Comparison of ENCODE assay signal across 25 cellular contexts in genomic region chr19:49824662-49825061, GRCh38.
"Had no signal": no experiment of that assay in that cellular context is flagged by ENCODE, and none has a peak within 500 bp of the region (broad histone marks: within the 10 kb centered on the region; RNA-seq: fewer than 3 reads in every experiment).

No MANE protein-coding gene starts in this region.

- DNase-seq: hypothalamus; islet precursor cell; left ventricle myocardium inferior; mesenchymal stem cell; naive thymus-derived CD8-positive, alpha-beta T cell; nucleus accumbens; psoas muscle; right lobe of liver; stimulated activated CD4-positive, alpha-beta T cell treated with anti-CD3 and anti-CD28 coated beads, Interleukin-1b, Interleukin-23, amount 100 ng/mL, for 48 hours; stimulated activated CD4-positive, alpha-beta T cell treated with anti-CD3 and anti-CD28 coated beads, Interleukin-2, amount 100 ng/mL, for 48 hours; stimulated activated CD4-positive, alpha-beta T cell treated with anti-CD3 and anti-CD28 coated beads, Interleukin-4, amount 100 ng/mL, for 4 hours; stimulated activated CD8-positive, alpha-beta memory T cell treated with anti-CD3 and anti-CD28 coated beads, Interleukin-4, amount 100 ng/mL, for 48 hours; stimulated activated naive B cell treated with anti-CD40 and anti-IgM and Interleukin-4, amounts not matched to agents 10 μg/mL and 1 μg/mL and 100 μg/mL, for 72 hours; stimulated activated naive CD8-positive, alpha-beta T cell treated with anti-CD3 and anti-CD28 coated beads, Interleukin-15, Interleukin-2, amounts not matched to agents 100 U/mL and 50 U/mL, for 24 hours; stomach; testis; thyroid gland; transverse colon; upper lobe of left lung had no signal

- H3K9me3 ChIP-seq: left ventricle myocardium inferior, psoas muscle, right lobe of liver, stomach, testis, thyroid gland, transverse colon, upper lobe of left lung, vagina had no signal

- H3K4me1 ChIP-seq: parathyroid adenoma, right lobe of liver had no signal

- ATAC-seq: naive thymus-derived CD8-positive, alpha-beta T cell; psoas muscle; right lobe of liver; stimulated activated naive B cell treated with anti-CD40 and anti-IgM and Interleukin-4, amounts not matched to agents 10 μg/mL and 1 μg/mL and 100 μg/mL, for 72 hours; stimulated activated naive CD8-positive, alpha-beta T cell treated with anti-CD3 and anti-CD28 coated beads, Interleukin-15, Interleukin-2, amounts not matched to agents 100 U/mL and 50 U/mL, for 24 hours had no signal

- H3K27ac ChIP-seq: left ventricle myocardium inferior, parathyroid adenoma, psoas muscle, right lobe of liver, stomach, testis, thyroid gland, transverse colon, upper lobe of left lung, vagina had no signal

- H3K4me3 ChIP-seq: left ventricle myocardium inferior, lung, psoas muscle, right lobe of liver, smooth muscle cell, stomach, testis, thyroid gland, transverse colon, upper lobe of left lung, vagina had no signal

- H3K9me3 Mint-ChIP-seq: naive thymus-derived CD8-positive, alpha-beta T cell; nephron; neural crest cell; stimulated activated naive B cell treated with anti-CD40 and anti-IgM and Interleukin-4, amounts not matched to agents 10 μg/mL and 1 μg/mL and 100 μg/mL, for 72 hours had no signal

- H3K27me3 Mint-ChIP-seq: naive thymus-derived CD8-positive, alpha-beta T cell; stimulated activated naive B cell treated with anti-CD40 and anti-IgM and Interleukin-4, amounts not matched to agents 10 μg/mL and 1 μg/mL and 100 μg/mL, for 72 hours had no signal

- H3K4me2 ChIP-seq: smooth muscle cell had no signal

- H2AFZ ChIP-seq: parathyroid adenoma had no signal

- H3K9ac ChIP-seq: parathyroid adenoma had no signal

- H3K27ac Mint-ChIP-seq: nephron; stimulated activated naive B cell treated with anti-CD40 and anti-IgM and Interleukin-4, amounts not matched to agents 10 μg/mL and 1 μg/mL and 100 μg/mL, for 72 hours had no signal

- H3K27me3 ChIP-seq: right lobe of liver, stomach, testis, thyroid gland, transverse colon, upper lobe of left lung, vagina had no signal

- H3K4me3 Mint-ChIP-seq: naive thymus-derived CD8-positive, alpha-beta T cell; nephron; neural crest cell; stimulated activated naive B cell treated with anti-CD40 and anti-IgM and Interleukin-4, amounts not matched to agents 10 μg/mL and 1 μg/mL and 100 μg/mL, for 72 hours had no signal
